Comparison of ENCODE assay signal across 7 cellular contexts in the genomic region with DNA sequence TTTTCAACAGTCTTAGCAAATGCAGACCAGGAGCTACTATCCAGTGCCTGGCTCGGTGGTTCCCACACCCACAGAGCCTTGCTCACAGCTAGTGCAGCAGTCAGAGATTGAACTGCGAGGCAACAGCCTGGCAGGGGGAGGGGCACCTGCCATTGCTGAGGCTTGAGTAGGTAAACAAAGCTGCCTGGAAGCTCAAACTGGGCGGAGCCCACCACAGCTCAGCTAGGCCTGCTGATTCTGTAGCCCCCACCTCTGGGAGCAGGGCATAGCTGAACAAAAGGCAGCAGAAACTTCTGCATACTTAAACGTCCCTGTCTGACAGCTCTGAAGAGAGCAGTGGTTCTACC. TPM values are rescaled to one million over a fixed set of nuclear protein-coding genes. Genes with fewer than 3 reads are reported as not detected.
A peak's percentile ranks its signal among the peaks of the same experiment; 100 is the strongest.
DNase-seq lines count a peak whose midpoint lies in the region; ATAC-seq and TF ChIP-seq lines count a peak whose summit lies in the region.
"Not testable (repeated sequence)": the region's sequence is repeated elsewhere in the genome, so short reads cannot be mapped to it uniquely, and the experiment has no call there.

No MANE protein-coding gene starts in this region.

- H3K4me3 ChIP-seq in Caco-2 (ENCODE audit: low read depth, low read length); esophagus (ENCODE audit: low read depth in 1 of 2, low read length in 2 of 2): not testable (repeated sequence)
- H3K4me3 ChIP-seq in rectal smooth muscle tissue (ENCODE audit: low read length), result peak overlapping the region; percentile 10

- peaks cover 12% of the 10 kb centered on the region for H3K4me1 ChIP-seq in Caco-2
- not testable (repeated sequence) for H3K4me1 ChIP-seq in esophagus (ENCODE audit: control insufficient read depth in 2 of 2, insufficient read depth in 2 of 2, low read length in 1 of 2); rectal smooth muscle tissue (ENCODE audit: control insufficient read depth, insufficient read depth, low read length)

- H3K9ac ChIP-seq in rectal smooth muscle tissue (ENCODE audit: low read length), result not testable (repeated sequence)

- peaks cover 10% of the 10 kb centered on the region for H3K4me1 Mint-ChIP-seq in Caco-2 (ENCODE audit: low read depth, unreplicated experiment)

- TF ChIP-seq CTCF in Caco-2 (IDR thresholded peaks at IDR 0.05; ENCODE audit: insufficient read depth in 1 of 2, low read depth in 1 of 2, low read length in 1 of 2, severe bottlenecking in 1 of 2, unreplicated experiment in 1 of 2); VCaP (conservative IDR thresholded peaks at IDR 0.05): not testable (repeated sequence)

- not testable (repeated sequence) for H3K27me3 ChIP-seq in Caco-2 (replicated peaks; ENCODE audit: control insufficient read depth, insufficient read depth, low read length); esophagus (ENCODE audit: control insufficient read depth in 1 of 2, insufficient read depth in 2 of 2, low read length in 2 of 2); rectal smooth muscle tissue (ENCODE audit: control insufficient read depth, insufficient read depth, low read length)

- H3K36me3 ChIP-seq in Caco-2 (ENCODE audit: control insufficient read depth, insufficient read depth, low read length); esophagus (ENCODE audit: control insufficient read depth in 2 of 2, insufficient read depth in 2 of 2, low read length in 1 of 2); rectal smooth muscle tissue (ENCODE audit: control insufficient read depth, insufficient read depth, low read length): not testable (repeated sequence)

- not testable (repeated sequence) for H3K27me3 Mint-ChIP-seq in Caco-2 (ENCODE audit: insufficient read depth, unreplicated experiment)

- peak; percentile 51 to 57 for DNase-seq in Caco-2
- DNase-seq in NCI-H1417 (lab: John Stamatoyannopoulos, UW), result peak; percentile 24 to 59 (median 37)
- DNase-seq in OCI-M1 (lab: John Stamatoyannopoulos, UW), result peak; percentile 26
- DNase-seq in left colon, result peak; percentile 42 to 50

- H3K9me3 ChIP-seq in Caco-2; esophagus (ENCODE audit: control insufficient read depth in 2 of 2, insufficient read depth in 1 of 2, low read depth in 1 of 2, low read length in 1 of 2): not testable (repeated sequence)

- H3K27ac ChIP-seq in VCaP (peak overlapping the region; percentile 16; the same call in 1 of the 2 replicates), esophagus (ENCODE audit: low read depth in 2 of 2, low read length in 1 of 2) (peak overlapping the region; percentile 67 to 82)
- H3K27ac ChIP-seq in rectal smooth muscle tissue (ENCODE audit: low read depth, low read length), result not testable (repeated sequence)

- peaks cover 28% of the 10 kb centered on the region for H3K9me3 Mint-ChIP-seq in Caco-2 (ENCODE audit: unreplicated experiment)

- not testable (repeated sequence) for H3K4me3 Mint-ChIP-seq in Caco-2 (ENCODE audit: unreplicated experiment)

- not testable (repeated sequence) for H3K36me3 Mint-ChIP-seq in Caco-2 (ENCODE audit: insufficient read depth, unreplicated experiment)

- ATAC-seq in left colon, result peak; percentile 71

- WGBS in esophagus, 2 donors, result 55 to 68% methylated on average over 4 of the region's 4 CpGs

- not testable (repeated sequence) for H3K27ac Mint-ChIP-seq in Caco-2 (ENCODE audit: unreplicated experiment)

- POLR2A ChIA-PET in Caco-2 (lab: Charles Lee), result not testable (repeated sequence)

- CTCF ChIA-PET in Caco-2 (lab: Charles Lee), result interaction anchor here (0.6 to 0.7 kb wide), 2 partner anchors 20 to 24 kb away, joined by 3 read pairs; no protein-coding TSS in a partner anchor

- intact Hi-C loops in Caco-2 (cut with micrococcal nuclease; ENCODE audit: unreplicated experiment); left colon (cut with DNase I, micrococcal nuclease): not testable (repeated sequence)

- not testable (repeated sequence) for BruUV-seq in Caco-2 (replicated peaks; lab: Mats Ljungman, UMichigan)

RNA-seq across cellular contexts. Expression of gene DLAT, which starts 19.1 kb away (rescaled TPM):
- 99.3 and 100.0 TPM in 2 replicates for total RNA-seq in Caco-2 (2022)
- polyA plus RNA-seq in esophagus, result 10 to 100 TPM in 1 of 2 donors, 1 to 10 TPM in 1; 9.7 to 22.6 TPM
- 10 to 100 TPM; 51.1 to 75.3 TPM for total RNA-seq in left colon
